ENCODE assay signal across 1 cellular context in the genomic region with DNA sequence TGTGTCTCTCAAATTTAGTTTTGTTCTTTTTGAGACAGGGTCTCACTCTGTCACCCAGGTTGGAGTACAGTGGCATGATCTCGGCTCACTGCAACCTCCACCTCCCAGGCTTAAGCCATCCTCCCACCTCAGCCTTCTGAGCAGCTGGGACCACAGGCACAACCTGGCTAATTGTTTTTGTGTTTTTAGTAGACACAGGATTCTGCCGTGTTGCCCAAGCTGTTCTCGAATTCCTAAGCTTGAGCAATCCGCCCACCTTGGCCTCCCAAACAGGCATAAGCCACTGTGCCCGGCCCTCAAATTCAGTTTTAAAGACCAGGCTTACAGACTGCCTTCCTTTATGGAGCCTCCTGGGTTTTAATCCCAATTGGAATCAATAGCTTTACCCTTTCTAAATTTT.
TF ChIP-seq lines count a peak whose summit lies in the region.

No MANE protein-coding gene starts in this region.

TF ChIP-seq in GM23338, 12 proteins besides CTCF, POLR2A, EP300 and RAD21 (continued from another document):
- TF ChIP-seq JUNB (IDR thresholded peaks at IDR 0.05; ENCODE audit: unreplicated experiment): no peak
- TF ChIP-seq CREB1 (CRISPR knock-in tag; IDR thresholded peaks at IDR 0.05; ENCODE audit: low read depth): no peak
